Comparison of ENCODE assay signal across 23 cellular contexts in the genomic region with DNA sequence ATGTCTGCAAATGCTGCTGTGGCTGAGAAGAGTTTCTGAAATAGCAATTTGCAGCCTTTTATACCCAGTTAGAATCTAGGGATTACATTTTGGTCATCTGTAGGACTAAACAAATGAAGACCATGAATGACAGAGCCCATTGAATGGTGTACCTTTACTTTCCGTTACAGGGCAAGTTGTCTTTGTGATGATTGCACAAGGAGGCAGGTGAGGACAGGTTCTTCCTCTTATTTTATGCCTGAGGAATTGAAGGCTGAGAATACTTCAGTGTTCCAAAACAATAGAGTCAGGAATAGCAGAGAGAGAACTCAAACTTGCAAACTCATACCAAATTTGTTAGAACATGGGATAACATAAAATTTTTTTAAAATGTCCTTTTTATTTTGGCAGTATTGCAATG.
"Had no signal": no experiment of that assay in that cellular context is flagged by ENCODE, and none has a peak within 500 bp of the region (broad histone marks: within the 10 kb centered on the region; RNA-seq: fewer than 3 reads in every experiment).

No MANE protein-coding gene starts in this region.

- H3K4me3 ChIP-seq: K562 had no signal

- ATAC-seq: K562 had no signal

- FAIRE-seq: HTR-8/SVneo, K562, RCC 7860 had no signal

- DNase-seq: Kasumi-1, MV-4-11, NCI-H1048, NCI-H1105, NCI-H1417, NCI-H1436 treated with DMSO at 0.1 percent for 48 hours, NCI-H1694, NCI-H1930, NCI-H2081, NCI-H2107, NCI-H2171 treated with DMSO at 0.1 percent for 48 hours, NCI-H345, NCI-H446 treated with DMSO at 0.1 percent for 48 hours, NCI-H510A treated with DMSO at 0.1 percent for 48 hours, NCI-H526 treated with DMSO at 0.1 percent for 48 hours, NCI-H774, RPMI8226, SHP77, SK-N-SH, SW 1271 had no signal
